1 cellular context compared by ENCODE assay signal in the genomic region with DNA sequence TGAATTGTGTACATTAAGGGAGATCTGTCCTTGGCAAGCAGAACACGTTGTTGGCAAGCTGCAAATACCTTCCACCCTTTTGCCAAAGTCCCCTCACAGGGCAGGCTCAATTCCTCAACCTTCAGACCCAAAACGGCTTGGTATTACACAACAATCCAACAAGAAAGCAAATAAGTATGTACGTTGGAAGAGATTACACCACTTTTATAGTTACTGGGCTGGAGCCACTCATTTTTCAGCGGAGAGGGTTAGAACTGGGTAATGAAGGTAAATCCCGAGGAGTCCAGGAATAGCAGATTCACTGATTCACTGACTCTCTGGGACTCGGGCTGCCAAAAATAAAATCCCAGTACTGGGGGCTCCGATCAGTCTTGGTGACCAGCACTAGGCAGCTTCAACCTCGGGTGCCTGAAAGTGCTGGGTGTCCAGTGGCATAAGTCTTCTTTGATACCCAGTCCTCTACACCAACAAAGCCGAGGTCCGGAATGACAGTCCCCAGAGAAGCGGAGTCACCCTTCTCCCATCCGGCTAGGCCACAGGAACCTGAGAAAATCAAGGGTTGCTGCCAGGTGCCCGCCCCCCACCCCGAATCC.
TF ChIP-seq lines count a peak whose summit lies in the region.

No MANE protein-coding gene starts in this region.

TF ChIP-seq in K562, 482 proteins besides CTCF, POLR2A, EP300 and RAD21:
- peak; percentile 9; the same call in 1 of the 2 replicates for TF ChIP-seq CEBPG (CRISPR knock-in tag; IDR thresholded peaks at IDR 0.05)
- TF ChIP-seq CEBPG (tag; conservative IDR thresholded peaks at IDR 0.05 in 1 of 2, IDR thresholded peaks at IDR 0.05 in 1 of 2), result peak; percentile 9 to 34; a peak in 2 of 4 replicates
- 0 out of 2 replicates have a peak, but pooled peaks have one; percentile 45 for TF ChIP-seq CEBPB (tag; IDR thresholded peaks at IDR 0.05)
- TF ChIP-seq, protein P1, sequence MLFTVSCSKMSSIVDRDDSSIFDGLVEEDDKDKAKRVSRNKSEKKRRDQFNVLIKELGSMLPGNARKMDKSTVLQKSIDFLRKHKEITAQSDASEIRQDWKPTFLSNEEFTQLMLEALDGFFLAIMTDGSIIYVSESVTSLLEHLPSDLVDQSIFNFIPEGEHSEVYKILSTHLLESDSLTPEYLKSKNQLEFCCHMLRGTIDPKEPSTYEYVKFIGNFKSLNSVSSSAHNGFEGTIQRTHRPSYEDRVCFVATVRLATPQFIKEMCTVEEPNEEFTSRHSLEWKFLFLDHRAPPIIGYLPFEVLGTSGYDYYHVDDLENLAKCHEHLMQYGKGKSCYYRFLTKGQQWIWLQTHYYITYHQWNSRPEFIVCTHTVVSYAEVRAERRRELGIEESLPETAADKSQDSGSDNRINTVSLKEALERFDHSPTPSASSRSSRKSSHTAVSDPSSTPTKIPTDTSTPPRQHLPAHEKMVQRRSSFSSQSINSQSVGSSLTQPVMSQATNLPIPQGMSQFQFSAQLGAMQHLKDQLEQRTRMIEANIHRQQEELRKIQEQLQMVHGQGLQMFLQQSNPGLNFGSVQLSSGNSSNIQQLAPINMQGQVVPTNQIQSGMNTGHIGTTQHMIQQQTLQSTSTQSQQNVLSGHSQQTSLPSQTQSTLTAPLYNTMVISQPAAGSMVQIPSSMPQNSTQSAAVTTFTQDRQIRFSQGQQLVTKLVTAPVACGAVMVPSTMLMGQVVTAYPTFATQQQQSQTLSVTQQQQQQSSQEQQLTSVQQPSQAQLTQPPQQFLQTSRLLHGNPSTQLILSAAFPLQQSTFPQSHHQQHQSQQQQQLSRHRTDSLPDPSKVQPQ (CRISPR knock-in tag; IDR thresholded peaks at IDR 0.05; ENCODE audit: borderline replicate concordance), result no peak
- TF ChIP-seq HDAC3 (IDR thresholded peaks at IDR 0.05; ENCODE audit: borderline replicate concordance, partially characterized antibody), result no peak
